20 cellular contexts compared by ENCODE assay signal in genomic region chr4:48126621-48127020, GRCh38. TPM values are rescaled to one million over a fixed set of nuclear protein-coding genes. Genes with fewer than 3 reads are reported as not detected.
A peak's percentile ranks its signal among the peaks of the same experiment; 100 is the strongest.
DNase-seq lines count a peak whose midpoint lies in the region; ATAC-seq, FAIRE-seq and TF ChIP-seq lines count a peak whose summit lies in the region.
"Had no signal": no experiment of that assay in that cellular context is flagged by ENCODE, and none has a peak within 500 bp of the region (broad histone marks: within the 10 kb centered on the region; RNA-seq: fewer than 3 reads in every experiment).

No MANE protein-coding gene starts in this region.

- BruUV-seq in GM12878 (replicated peaks; lab: Mats Ljungman, UMichigan) = no TSS peak

- peak overlapping the region; percentile 99 for H3K27ac Mint-ChIP-seq in activated T-cell treated with anti-CD3 and anti-CD28 coated beads, Interleukin-2, amount 50 U/mL, for 72 hours

- H3K4me1 ChIP-seq in GM12878 (ENCODE audit: control insufficient read depth, insufficient read depth, low read length) (peaks cover 15% of the 10 kb centered on the region), parathyroid adenoma (peaks cover 16% of the 10 kb centered on the region)

- H3K79me2 ChIP-seq in GM12878 (ENCODE audit: control insufficient read depth, insufficient read depth, low read length) (no peaks in the 10 kb centered on the region), parathyroid adenoma (no peaks in the 10 kb centered on the region)

- in situ Hi-C loops in GM12878 (cut with MboI) = no loop called here

- H3K4me3 ChIP-seq in GM12878 = no peak overlapping the region
- peak overlapping the region; percentile 3 for H3K4me3 ChIP-seq in parathyroid adenoma (ENCODE audit: low read depth, low read length)
- H3K4me3 ChIP-seq: ascending aorta, GM23248, right atrium auricular region had no signal

- peaks cover 86% of the 10 kb centered on the region for H3K4me1 Mint-ChIP-seq in activated T-cell treated with anti-CD3 and anti-CD28 coated beads, Interleukin-2, amount 50 U/mL, for 72 hours (ENCODE audit: low read depth)

- H3K4me2 ChIP-seq in GM12878 (ENCODE audit: control insufficient read depth, insufficient read depth) (no peak overlapping the region), parathyroid adenoma (ENCODE audit: low read length) (no peak overlapping the region)

- intact Hi-C loops in GM12878 (cut with micrococcal nuclease; ENCODE audit: unreplicated experiment) = loop anchor here (5.0 kb wide), 1 partner anchor 166 kb away; no protein-coding TSS in a partner anchor

- CTCF ChIA-PET in GM12878 (lab: Yijun Ruan, JAX) = interaction anchor here (0.7 to 6.7 kb wide), 13 partner anchors 9 to 216 kb away, joined by 3 to 58 read pairs (median 5); no protein-coding TSS in a partner anchor

- H3K9ac ChIP-seq in GM12878 (ENCODE audit: control insufficient read depth, insufficient read depth, low read length) (no peak overlapping the region; the same call in 1 of the 2 replicates), parathyroid adenoma (no peak overlapping the region)
- H3K9ac ChIP-seq: GM23248 had no signal

- peak overlapping the region; percentile 10 to 92 for H3K4me3 Mint-ChIP-seq in activated T-cell treated with anti-CD3 and anti-CD28 coated beads, Interleukin-2, amount 50 U/mL, for 72 hours

- H3K36me3 Mint-ChIP-seq in activated T-cell treated with anti-CD3 and anti-CD28 coated beads, Interleukin-2, amount 50 U/mL, for 72 hours (ENCODE audit: insufficient read depth in 2 of 2) = peaks cover 9 to 14% of the 10 kb centered on the region in 2 donors

- no peaks in the 10 kb centered on the region for H3K9me3 Mint-ChIP-seq in activated T-cell treated with anti-CD3 and anti-CD28 coated beads, Interleukin-2, amount 50 U/mL, for 72 hours

- H4K20me1 ChIP-seq in GM12878 (ENCODE audit: control insufficient read depth, insufficient read depth) = no peaks in the 10 kb centered on the region

- TF ChIP-seq CTCF in GM12878 (IDR thresholded peaks at IDR 0.05 in 2 of 3, conservative IDR thresholded peaks at IDR 0.05 in 1 of 3; ENCODE audit: control insufficient read depth in 2 of 3, extremely low read depth in 1 of 3, insufficient read depth in 1 of 3, low read depth in 3 of 3, low read length in 3 of 3) (no peak), parathyroid adenoma (IDR thresholded peaks at IDR 0.05) (no peak)

- no peak for DNase-seq in activated T-cell treated with anti-CD3 and anti-CD28 coated beads, Interleukin-2, amount 50 U/mL, for 72 hours
- DNase-seq in activated T-cell treated with anti-CD3 and anti-CD28 coated beads, Interleukin-2, amount 50 U/mL, for 1 hour = no peak
- DNase-seq in OCI-M1 (lab: John Stamatoyannopoulos, UW) (peak; percentile 43), GM12878 (ENCODE audit: low read depth, low spot score) (no peak), glomerular visceral epithelial cell (ENCODE audit: extremely low spot score) (no peak), Ammon's horn (ENCODE audit: low spot score) (no peak)
- DNase-seq: ACHN; activated CD8-positive, alpha-beta memory T cell treated with anti-CD3 and anti-CD28 coated beads for 24 hours; effector memory CD4-positive, alpha-beta T cell; GM23248; NCI-H1417 treated with DMSO at 0.1 percent for 48 hours; NCI-H526 treated with DMSO at 0.1 percent for 48 hours; occipital lobe; SW 1271 had no signal

- no peak for TF ChIP-seq EP300 in GM12878 (IDR thresholded peaks at IDR 0.05; ENCODE audit: borderline replicate concordance in 1 of 2, control insufficient read depth in 1 of 2, low read depth in 2 of 2, low read length in 2 of 2)

- SMC1A ChIA-PET in GM12878 (lab: Charles Lee; ENCODE audit: uncharacterized antibody, unreplicated experiment) = interaction anchor here (0.7 to 5.0 kb wide), 7 partner anchors 8 to 170 kb away, joined by 3 to 50 read pairs (median 5); no protein-coding TSS in a partner anchor

- TF ChIP-seq POLR2A in GM12878 (IDR thresholded peaks at IDR 0.05; ENCODE audit: low read depth, low read length) = no peak
- no peak for TF ChIP-seq POLR2A in GM18505 (IDR thresholded peaks at IDR 0.05; ENCODE audit: borderline replicate concordance, extremely low read depth, insufficient read depth, insufficient read length)

- RAD21 ChIA-PET in GM12878 (lab: Charles Lee; ENCODE audit: unreplicated experiment) = interaction anchor here (1.6 to 4.0 kb wide), 3 partner anchors 12 to 153 kb away, joined by 8 to 39 read pairs (median 20); no protein-coding TSS in a partner anchor

- WGBS in GM12878 (ENCODE audit: insufficient coverage, insufficient replicate concordance, low lambda C conversion rate, missing lambda C conversion rate) = 100% methylated on average over 1 of the region's 1 CpG

- H3K9me3 ChIP-seq in GM12878 (replicated peaks; ENCODE audit: control insufficient read depth, insufficient read depth, low read length) (no peaks in the 10 kb centered on the region), parathyroid adenoma (ENCODE audit: control insufficient read depth, low read length) (no peaks in the 10 kb centered on the region)
- H3K9me3 ChIP-seq: ascending aorta, right atrium auricular region had no signal

- H2AFZ ChIP-seq in GM12878 (ENCODE audit: control insufficient read depth, low read depth, low read length) (no peak overlapping the region), parathyroid adenoma (no peak overlapping the region)
- H2AFZ ChIP-seq: GM23248 had no signal

- H3K27me3 ChIP-seq in GM12878 (replicated peaks in 1 of 2; ENCODE audit: control insufficient read depth in 2 of 2, insufficient read depth in 2 of 2, low read length in 1 of 2) (no peaks in the 10 kb centered on the region), parathyroid adenoma (ENCODE audit: control insufficient read depth, insufficient read depth, low read length) (no peaks in the 10 kb centered on the region)
- H3K27me3 ChIP-seq: ascending aorta, right atrium auricular region had no signal

- no peaks in the 10 kb centered on the region for H3K36me3 ChIP-seq in GM12878 (ENCODE audit: control insufficient read depth in 2 of 2, insufficient read depth in 2 of 2, low read length in 1 of 2)
- no peaks in the 10 kb centered on the region for H3K36me3 ChIP-seq in parathyroid adenoma (ENCODE audit: control insufficient read depth, insufficient read depth, low read length)
- H3K36me3 ChIP-seq: ascending aorta, right atrium auricular region had no signal

- H3K27ac ChIP-seq in GM12878 (ENCODE audit: control insufficient read depth, insufficient read depth) = no peak overlapping the region
- H3K27ac ChIP-seq in parathyroid adenoma = peak overlapping the region; percentile 68
- H3K27ac ChIP-seq: GM23248 had no signal

- no peaks in the 10 kb centered on the region for H3K27me3 Mint-ChIP-seq in activated T-cell treated with anti-CD3 and anti-CD28 coated beads, Interleukin-2, amount 50 U/mL, for 72 hours (ENCODE audit: low read depth)

- ATAC-seq in activated T-cell treated with anti-CD3 and anti-CD28 coated beads, Interleukin-2, amount 50 U/mL, for 72 hours (replicated peaks in 1 of 2) = no peak
- ATAC-seq in GM12878 = no peak
- no peak for ATAC-seq in GM18505 (IDR thresholded peaks at IDR 0.05; ENCODE audit: unreplicated experiment)
- ATAC-seq: HepG2, Right ventricle myocardium inferior had no signal

- TF ChIP-seq RAD21 in GM12878 (IDR thresholded peaks at IDR 0.05; ENCODE audit: insufficient read depth, low read depth, low read length) = no peak

- FAIRE-seq in GM12878 (lab: Jason Lieb, UNC) = no peak
- FAIRE-seq: HepG2 had no signal

- POLR2A ChIA-PET in GM12878 (lab: Charles Lee) = no interaction called here

TF ChIP-seq in GM12878, 131 proteins besides CTCF, POLR2A, EP300 and RAD21:
- TF ChIP-seq ASH2L (IDR thresholded peaks at IDR 0.05; ENCODE audit: borderline replicate concordance, low read depth) (no peak), POLR2AphosphoS5 (IDR thresholded peaks at IDR 0.05; ENCODE audit: low read length) (peak; percentile 44; the same call in 1 of the 2 replicates)
TF ChIP-seq in GM12878: peak in this region for 1.

RNA-seq across cellular contexts. Expression of gene TXK, which starts 7.4 kb away (rescaled TPM):
- 10 to 100 TPM; 37.8 to 52.3 TPM for total RNA-seq in activated T-cell treated with anti-CD3 and anti-CD28 coated beads, Interleukin-2, amount 50 U/mL, for 72 hours
- total RNA-seq in GM12878 (2013; cell fraction: nucleolus; rRNA removed) = 21.3 and 29.1 TPM in 2 replicates
- total RNA-seq in GM12878 (2014; rRNA removed) (2.1 and 2.7 TPM in 2 replicates), GM12878 (2014; rRNA removed; fragmentation: Illumina TruSeq; extraction: Trizol) (1.8 and 2.1 TPM in 2 replicates), GM12878 (2021) (1.3 and 1.4 TPM in 2 replicates)
- 1.7 TPM for polyA plus RNA-seq in GM12878 (2011; ENCODE audit: low read depth)
- polyA plus RNA-seq in GM12878 (2011; rRNA removed) (1.5 and 2.4 TPM in 2 replicates), GM12878 (2014; fragmentation: Illumina TruSeq; extraction: Trizol) (2.9 and 3.1 TPM in 2 replicates), GM12878 (2014; fragmentation: Nextera tagmentation; extraction: Ambion mirVana) (under 1 TPM; 0.44 to 0.95 TPM), GM12878 (2014; rRNA removed) (1.6 and 2.4 TPM in 2 replicates), GM12878 (2016; fragmentation: Nextera tagmentation; extraction: Ambion mirVana) (1 to 10 TPM in 1 of 2 experiments, under 1 TPM in 1; 0.91 to 1.1 TPM)
- 0.33 and 0.48 TPM in 2 replicates for polyA plus RNA-seq in GM12878 (2011; cell fraction: cytosol; rRNA removed)
- 4.4 and 5.4 TPM in 2 replicates for polyA plus RNA-seq in GM12878 (2011; cell fraction: nucleus; rRNA removed)
- polyA plus RNA-seq in GM12878 (2012) = 1.4 and 1.9 TPM in 2 replicates
- polyA minus RNA-seq in GM12878 (2011; rRNA and poly(A)+ RNA removed) = 0.66 and 1.4 TPM in 2 replicates
- polyA minus RNA-seq in GM12878 (2011; cell fraction: cytosol; rRNA and poly(A)+ RNA removed) = not detected in 2 replicates
- 2.4 and 3.5 TPM in 2 replicates for polyA minus RNA-seq in GM12878 (2011; cell fraction: nucleus; rRNA and poly(A)+ RNA removed)
- total RNA-seq: ascending aorta, GM23248, HepG2 had no signal
- polyA plus RNA-seq: GM23248, HepG2 had no signal
